ENCODE assay signal across 39 cellular contexts in the genomic region with DNA sequence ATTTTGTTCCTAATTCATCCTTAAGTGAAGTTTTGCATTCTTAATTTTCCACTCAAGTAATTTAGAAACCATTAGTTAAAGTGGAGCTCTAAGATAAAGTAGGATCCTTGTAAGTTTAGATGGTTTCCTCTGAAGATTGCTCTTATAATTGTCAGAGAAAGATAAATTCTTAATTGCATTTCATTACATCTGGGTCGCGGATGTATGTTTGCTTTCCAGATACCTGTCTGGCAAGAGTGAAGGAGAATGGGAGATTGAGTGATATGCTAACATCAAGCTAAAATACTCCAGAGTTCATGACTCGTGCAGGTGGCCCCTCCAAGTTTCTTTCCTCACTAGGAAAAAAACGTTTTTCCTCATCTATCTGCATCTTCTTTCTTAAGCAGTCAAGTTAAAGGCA.
"Had no signal": no experiment of that assay in that cellular context is flagged by ENCODE, and none has a peak within 500 bp of the region (broad histone marks: within the 10 kb centered on the region; RNA-seq: fewer than 3 reads in every experiment).

No MANE protein-coding gene starts in this region.

- H3K9me3 Mint-ChIP-seq: activated naive CD4-positive, alpha-beta T cell treated with anti-CD3 and anti-CD28 coated beads for 36 hours; activated naive CD4-positive, alpha-beta T cell treated with anti-CD3 and anti-CD28 coated beads, Interleukin-2, amount 10 ng/mL, durations not matched to agents 7 days and 5 days; activated naive CD4-positive, alpha-beta T cell treated with anti-CD3 and anti-CD28 coated beads, Interleukin-2, amount 50 U/mL, for 24 hours; activated naive CD8-positive, alpha-beta T cell treated with anti-CD3 and anti-CD28 coated beads for 36 hours; activated naive CD8-positive, alpha-beta T cell treated with anti-CD3 and anti-CD28 coated beads, Interleukin-2, amount 10 ng/mL, durations not matched to agents 7 days and 5 days; activated naive CD8-positive, alpha-beta T cell treated with anti-CD3 and anti-CD28 coated beads, Interleukin-2, amount 50 U/mL, for 24 hours; activated T-cell treated with anti-CD3 and anti-CD28 coated beads, Interleukin-2, amount 50 U/mL, for 24 hours; activated T-cell treated with anti-CD3 and anti-CD28 coated beads, Interleukin-2, amount 50 U/mL, for 4 hours; activated T-helper 1 cell treated with anti-CD3 and anti-CD28 coated beads, Interleukin-12 subunit alpha, Interleukin-12 subunit beta, Interleukin-2, Interleukin-4 antibody, amounts not matched to agents 30 ng/mL and 10 ng/mL and 1 ng/mL, durations not matched to agents 14 hours and 24 hours and 36 hours; activated T-helper 2 cell treated with anti-CD3 and anti-CD28 coated beads, Interferon-gamma antibody, Interleukin-2, Interleukin-4, amounts not matched to agents 10 μg/mL and 5 μg/mL and 100 μg/mL, durations not matched to agents 14 hours and 24 hours and 36 hours; brain had no signal

- H3K4me1 ChIP-seq: adrenal gland, ascending aorta, body of pancreas, breast epithelium had no signal

- H3K36me3 ChIP-seq: adrenal gland, ascending aorta, brain microvascular endothelial cell, breast epithelium, cardiac muscle cell had no signal

- H3K27me3 ChIP-seq: adrenal gland, ascending aorta, body of pancreas, brain microvascular endothelial cell, breast epithelium, cardiac muscle cell had no signal

- H3K36me3 Mint-ChIP-seq: activated naive CD4-positive, alpha-beta T cell treated with anti-CD3 and anti-CD28 coated beads, Interleukin-2, amount 10 ng/mL, durations not matched to agents 7 days and 5 days; activated naive CD4-positive, alpha-beta T cell treated with anti-CD3 and anti-CD28 coated beads, Interleukin-2, amount 50 U/mL, for 24 hours; activated naive CD4-positive, alpha-beta T cell treated with anti-CD3 and anti-CD28 coated beads, Interleukin-2, amount 50 U/mL, for 72 hours; activated naive CD8-positive, alpha-beta T cell; activated naive CD8-positive, alpha-beta T cell treated with anti-CD3 and anti-CD28 coated beads for 36 hours; activated naive CD8-positive, alpha-beta T cell treated with anti-CD3 and anti-CD28 coated beads, Interleukin-2, amount 10 ng/mL, durations not matched to agents 7 days and 5 days; brain had no signal

- H3K4me3 ChIP-seq: adrenal gland, ascending aorta, body of pancreas, breast epithelium, cardiac muscle cell had no signal

- H3K4me1 Mint-ChIP-seq: activated naive CD4-positive, alpha-beta T cell treated with anti-CD3 and anti-CD28 coated beads, Interleukin-2, amount 10 ng/mL, durations not matched to agents 7 days and 5 days; activated naive CD4-positive, alpha-beta T cell treated with anti-CD3 and anti-CD28 coated beads, Interleukin-2, amount 50 U/mL, for 24 hours; activated naive CD8-positive, alpha-beta T cell treated with anti-CD3 and anti-CD28 coated beads for 36 hours; activated naive CD8-positive, alpha-beta T cell treated with anti-CD3 and anti-CD28 coated beads, Interleukin-2, amount 10 ng/mL, durations not matched to agents 7 days and 5 days; activated naive CD8-positive, alpha-beta T cell treated with anti-CD3 and anti-CD28 coated beads, Interleukin-2, amount 50 U/mL, for 24 hours; activated T-helper 17 cell treated with anti-CD3 and anti-CD28 coated beads, Interleukin-2, amount 50 U/mL, for 72 hours; central memory CD8-positive, alpha-beta T cell had no signal

- H3K27ac ChIP-seq: adrenal gland, ascending aorta, body of pancreas, brain microvascular endothelial cell, breast epithelium, cardiac muscle cell had no signal

- FAIRE-seq: astrocyte, bronchial epithelial cell, colon had no signal

- DNase-seq: activated effector memory CD4-positive, alpha-beta T cell treated with anti-CD3 and anti-CD28 coated beads, Interleukin-2, amount 50 U/mL, for 16 hours; activated effector memory CD4-positive, alpha-beta T cell treated with Interleukin-2 at 50 U/mL for 16 hours; activated gamma-delta T cell; activated gamma-delta T cell treated with Interleukin-2 at 50 U/mL for 16 hours; activated naive CD4-positive, alpha-beta T cell; activated naive CD4-positive, alpha-beta T cell treated with anti-CD3 and anti-CD28 coated beads for 36 hours; activated naive CD4-positive, alpha-beta T cell treated with anti-CD3 and anti-CD28 coated beads, Interleukin-2, amount 10 ng/mL, durations not matched to agents 7 days and 5 days; activated naive CD4-positive, alpha-beta T cell treated with anti-CD3 and anti-CD28 coated beads, Interleukin-2, amount 50 U/mL, for 16 hours; activated naive CD4-positive, alpha-beta T cell treated with Interleukin-2 at 50 U/mL for 16 hours; activated naive CD8-positive, alpha-beta T cell treated with anti-CD3 and anti-CD28 coated beads for 36 hours; activated naive CD8-positive, alpha-beta T cell treated with anti-CD3 and anti-CD28 coated beads, Interleukin-2, amount 10 ng/mL, durations not matched to agents 7 days and 5 days; activated naive CD8-positive, alpha-beta T cell treated with anti-CD3 and anti-CD28 coated beads, Interleukin-2, amount 50 U/mL, for 24 hours; activated T-cell treated with anti-CD3 and anti-CD28 coated beads, Interleukin-2, amount 50 U/mL, for 24 hours; activated T-cell treated with anti-CD3 and anti-CD28 coated beads, Interleukin-2, amount 50 U/mL, for 4 hours; activated T-cell treated with anti-CD3 and anti-CD28 coated beads, Interleukin-2, amount 50 U/mL, for 48 hours; activated T-cell treated with anti-CD3 and anti-CD28 coated beads, Interleukin-2, amount 50 U/mL, for 72 hours; adrenal gland; amygdala; anterior cingulate cortex; aorta; body of pancreas; brain microvascular endothelial cell; caudate nucleus; central memory CD4-positive, alpha-beta T cell; cerebellar nuclear complex had no signal

- H3K4me3 Mint-ChIP-seq: activated naive CD4-positive, alpha-beta T cell treated with anti-CD3 and anti-CD28 coated beads for 36 hours; activated naive CD4-positive, alpha-beta T cell treated with anti-CD3 and anti-CD28 coated beads, Interleukin-2, amount 10 ng/mL, durations not matched to agents 7 days and 5 days; activated naive CD4-positive, alpha-beta T cell treated with anti-CD3 and anti-CD28 coated beads, Interleukin-2, amount 50 U/mL, for 24 hours; activated naive CD8-positive, alpha-beta T cell; activated naive CD8-positive, alpha-beta T cell treated with anti-CD3 and anti-CD28 coated beads for 36 hours; activated naive CD8-positive, alpha-beta T cell treated with anti-CD3 and anti-CD28 coated beads, Interleukin-2, amount 10 ng/mL, durations not matched to agents 7 days and 5 days; activated naive CD8-positive, alpha-beta T cell treated with anti-CD3 and anti-CD28 coated beads, Interleukin-2, amount 50 U/mL, for 24 hours; activated T-cell treated with anti-CD3 and anti-CD28 coated beads, Interleukin-2, amount 50 U/mL, for 24 hours; activated T-cell treated with anti-CD3 and anti-CD28 coated beads, Interleukin-2, amount 50 U/mL, for 4 hours; activated T-cell treated with anti-CD3 and anti-CD28 coated beads, Interleukin-2, amount 50 U/mL, for 72 hours; activated T-helper 1 cell treated with anti-CD3 and anti-CD28 coated beads, Interleukin-12 subunit alpha, Interleukin-12 subunit beta, Interleukin-2, Interleukin-4 antibody, amounts not matched to agents 30 ng/mL and 10 ng/mL and 1 ng/mL, durations not matched to agents 14 hours and 24 hours and 36 hours; activated T-helper 17 cell treated with anti-CD3 and anti-CD28 coated beads, Interleukin-2, amount 50 U/mL, for 72 hours; brain; central memory CD8-positive, alpha-beta T cell had no signal

- H3K27me3 Mint-ChIP-seq: activated naive CD4-positive, alpha-beta T cell treated with anti-CD3 and anti-CD28 coated beads, Interleukin-2, amount 10 ng/mL, durations not matched to agents 7 days and 5 days; activated naive CD8-positive, alpha-beta T cell treated with anti-CD3 and anti-CD28 coated beads for 36 hours; activated naive CD8-positive, alpha-beta T cell treated with anti-CD3 and anti-CD28 coated beads, Interleukin-2, amount 10 ng/mL, durations not matched to agents 7 days and 5 days; activated naive CD8-positive, alpha-beta T cell treated with anti-CD3 and anti-CD28 coated beads, Interleukin-2, amount 50 U/mL, for 24 hours; activated T-cell treated with anti-CD3 and anti-CD28 coated beads, Interleukin-2, amount 50 U/mL, for 24 hours; activated T-helper 17 cell treated with anti-CD3 and anti-CD28 coated beads, Interleukin-2, amount 50 U/mL, for 72 hours; brain; central memory CD8-positive, alpha-beta T cell had no signal

- H3K27ac Mint-ChIP-seq: activated naive CD4-positive, alpha-beta T cell treated with anti-CD3 and anti-CD28 coated beads for 36 hours; activated naive CD4-positive, alpha-beta T cell treated with anti-CD3 and anti-CD28 coated beads, Interleukin-2, amount 10 ng/mL, durations not matched to agents 7 days and 5 days; activated naive CD4-positive, alpha-beta T cell treated with anti-CD3 and anti-CD28 coated beads, Interleukin-2, amount 50 U/mL, for 24 hours; activated naive CD4-positive, alpha-beta T cell treated with anti-CD3 and anti-CD28 coated beads, Interleukin-2, amount 50 U/mL, for 72 hours; activated naive CD8-positive, alpha-beta T cell; activated naive CD8-positive, alpha-beta T cell treated with anti-CD3 and anti-CD28 coated beads for 36 hours; activated naive CD8-positive, alpha-beta T cell treated with anti-CD3 and anti-CD28 coated beads, Interleukin-2, amount 10 ng/mL, durations not matched to agents 7 days and 5 days; activated naive CD8-positive, alpha-beta T cell treated with anti-CD3 and anti-CD28 coated beads, Interleukin-2, amount 50 U/mL, for 24 hours; activated T-cell treated with anti-CD3 and anti-CD28 coated beads, Interleukin-2, amount 50 U/mL, for 24 hours; activated T-cell treated with anti-CD3 and anti-CD28 coated beads, Interleukin-2, amount 50 U/mL, for 72 hours; activated T-helper 1 cell treated with anti-CD3 and anti-CD28 coated beads, Interleukin-12 subunit alpha, Interleukin-12 subunit beta, Interleukin-2, Interleukin-4 antibody, amounts not matched to agents 30 ng/mL and 10 ng/mL and 1 ng/mL, durations not matched to agents 14 hours and 24 hours and 36 hours; activated T-helper 17 cell treated with anti-CD3 and anti-CD28 coated beads, Interleukin-2, amount 50 U/mL, for 72 hours; activated T-helper 2 cell treated with anti-CD3 and anti-CD28 coated beads, Interferon-gamma antibody, Interleukin-2, Interleukin-4, amounts not matched to agents 10 μg/mL and 5 μg/mL and 100 μg/mL, durations not matched to agents 14 hours and 24 hours and 36 hours; brain had no signal

- ATAC-seq: activated naive CD4-positive, alpha-beta T cell treated with anti-CD3 and anti-CD28 coated beads, Interleukin-2, amount 50 U/mL, for 72 hours; activated naive CD8-positive, alpha-beta T cell treated with anti-CD3 and anti-CD28 coated beads, Interleukin-2, amount 50 U/mL, for 24 hours; activated T-cell treated with anti-CD3 and anti-CD28 coated beads, Interleukin-2, amount 50 U/mL, for 4 hours; activated T-cell treated with anti-CD3 and anti-CD28 coated beads, Interleukin-2, amount 50 U/mL, for 72 hours; activated T-helper 17 cell treated with anti-CD3 and anti-CD28 coated beads, Interleukin-2, amount 50 U/mL, for 72 hours; body of pancreas had no signal

- H3K9me3 ChIP-seq: adrenal gland, ascending aorta, body of pancreas, breast epithelium had no signal
